ENCODE assay signal across 9 cellular contexts in genomic region chr11:46278387-46279173, GRCh38. TPM values are rescaled to one million over a fixed set of nuclear protein-coding genes. Genes with fewer than 3 reads are reported as not detected.
A peak's percentile ranks its signal among the peaks of the same experiment; 100 is the strongest.
DNase-seq lines count a peak whose midpoint lies in the region; ATAC-seq, FAIRE-seq and TF ChIP-seq lines count a peak whose summit lies in the region.
"Had no signal": no experiment of that assay in that cellular context is flagged by ENCODE, and none has a peak within 500 bp of the region (broad histone marks: within the 10 kb centered on the region; RNA-seq: fewer than 3 reads in every experiment).

No MANE protein-coding gene starts in this region.

- TF ChIP-seq POLR2A in A549 (IDR thresholded peaks at IDR 0.05; ENCODE audit: low read length), result no peak
- no peak for TF ChIP-seq POLR2A in H54 (IDR thresholded peaks at IDR 0.05; ENCODE audit: low read depth, low read length)
- no peak for TF ChIP-seq POLR2A in gastroesophageal sphincter (IDR thresholded peaks at IDR 0.05)
- TF ChIP-seq POLR2A in prostate gland (IDR thresholded peaks at IDR 0.05), result no peak

- H3K27ac ChIP-seq in A549 (peak overlapping the region in 1 of 2 experiments; percentile 79; a peak in 3 of 6 replicates), gastroesophageal sphincter (peak overlapping the region in 3 of 4 donors; percentile 31 to 80 (median 67)), prostate gland (peak overlapping the region; percentile 80 to 85)

- TF ChIP-seq CTCF in A549 (IDR thresholded peaks at IDR 0.05), result peak; percentile 41
- TF ChIP-seq CTCF in gastroesophageal sphincter (IDR thresholded peaks at IDR 0.05), result peak in 3 of 4 experiments; percentile 26 to 57 (median 28)
- TF ChIP-seq CTCF in prostate gland (IDR thresholded peaks at IDR 0.05), result peak; percentile 56 to 81 (median 64)

- no peaks in the 10 kb centered on the region for H3K36me3 Mint-ChIP-seq in activated CD8-positive, alpha-beta T cell treated with anti-CD3 and anti-CD28 coated beads, Interleukin-2, amount 10 ng/mL, durations not matched to agents 7 days and 5 days (ENCODE audit: low read depth)

- no peaks in the 10 kb centered on the region for H3K9me3 ChIP-seq in A549
- no peaks in the 10 kb centered on the region for H3K9me3 ChIP-seq in gastroesophageal sphincter
- H3K9me3 ChIP-seq in prostate gland, result no peaks in the 10 kb centered on the region

- H3K27me3 Mint-ChIP-seq in activated CD8-positive, alpha-beta T cell treated with anti-CD3 and anti-CD28 coated beads, Interleukin-2, amount 10 ng/mL, durations not matched to agents 7 days and 5 days (ENCODE audit: low read depth), result peaks cover 40% of the 10 kb centered on the region

- TF ChIP-seq EP300 in A549 (IDR thresholded peaks at IDR 0.05) (no peak), gastroesophageal sphincter (IDR thresholded peaks at IDR 0.05) (no peak)

- peak; percentile 17 to 19; a peak in 2 of 5 replicates for TF ChIP-seq RAD21 in A549 (conservative IDR thresholded peaks at IDR 0.05 in 1 of 2, IDR thresholded peaks at IDR 0.05 in 1 of 2)

- 66% methylated on average over 18 of the region's 24 CpGs for WGBS in A549 (ENCODE audit: missing lambda C conversion rate)
- 26 to 32% methylated on average over 3 of the region's 24 CpGs for WGBS in gastroesophageal sphincter (ENCODE audit: low coverage in 1 of 2), 2 donors
- 16% methylated on average over 16 of the region's 24 CpGs for WGBS in prostate gland

- peak; percentile 49 to 75; a peak in 5 of 6 replicates for ATAC-seq in A549
- ATAC-seq in activated CD8-positive, alpha-beta T cell treated with anti-CD3 and anti-CD28 coated beads, Interleukin-2, amount 10 ng/mL, durations not matched to agents 7 days and 5 days, result no peak
- ATAC-seq in gastroesophageal sphincter, result no peak
- no peak for ATAC-seq in GM19023 (IDR thresholded peaks at IDR 0.05; ENCODE audit: unreplicated experiment)
- ATAC-seq in HG03175 (IDR thresholded peaks at IDR 0.05; ENCODE audit: unreplicated experiment), result no peak
- ATAC-seq in GM19455 (IDR thresholded peaks at IDR 0.05; ENCODE audit: unreplicated experiment), result no peak

- DNase-seq in A549 (ENCODE audit: low read depth in 1 of 2, low spot score in 1 of 2) (no peak), H54 (ENCODE audit: insufficient read length, low spot score) (peak; percentile 82), prostate gland (ENCODE audit: low spot score) (peak; percentile 71)
- peak; percentile 27 for DNase-seq in activated CD8-positive, alpha-beta T cell treated with anti-CD3 and anti-CD28 coated beads, Interleukin-2, amount 10 ng/mL, durations not matched to agents 7 days and 5 days

- no peak overlapping the region for H3K27ac Mint-ChIP-seq in activated CD8-positive, alpha-beta T cell treated with anti-CD3 and anti-CD28 coated beads, Interleukin-2, amount 10 ng/mL, durations not matched to agents 7 days and 5 days

- no peaks in the 10 kb centered on the region for H3K9me3 Mint-ChIP-seq in activated CD8-positive, alpha-beta T cell treated with anti-CD3 and anti-CD28 coated beads, Interleukin-2, amount 10 ng/mL, durations not matched to agents 7 days and 5 days (ENCODE audit: insufficient read depth)

- H3K27me3 ChIP-seq in gastroesophageal sphincter (peaks cover 62% of the 10 kb centered on the region), prostate gland (replicated peaks; ENCODE audit: insufficient read depth) (no peaks in the 10 kb centered on the region)

- CTCF ChIA-PET in A549 (lab: Yijun Ruan, JAX), result interaction anchor here (0.5 to 5.9 kb wide), 21 partner anchors 9 to 339 kb away, joined by 3 to 64 read pairs (median 4); partner anchors contain the start of gene ATG13
- CTCF ChIA-PET in activated CD8-positive, alpha-beta T cell treated with anti-CD3 and anti-CD28 coated beads, Interleukin-2, amount 10 ng/mL, durations not matched to agents 7 days and 5 days (lab: Charles Lee), result interaction anchor here (1.6 to 6.4 kb wide), 2 partner anchors 30 to 39 kb away, joined by 6 to 29 read pairs; no protein-coding TSS in a partner anchor

- peak overlapping the region; percentile 53 for H3K4me3 ChIP-seq in A549
- H3K4me3 ChIP-seq in gastroesophageal sphincter, result peak overlapping the region; percentile 11 to 64
- H3K4me3 ChIP-seq in prostate gland, result peak overlapping the region; percentile 67 to 82

- POLR2A ChIA-PET in A549 (lab: Yijun Ruan, JAX), result interaction anchor here (1.6 to 3.5 kb wide), 2 partner anchors 14 to 35 kb away, joined by 3 to 15 read pairs; no protein-coding TSS in a partner anchor
- POLR2A ChIA-PET in activated CD8-positive, alpha-beta T cell treated with anti-CD3 and anti-CD28 coated beads, Interleukin-2, amount 10 ng/mL, durations not matched to agents 7 days and 5 days (lab: Charles Lee), result interaction anchor here (0.6 kb wide), 1 partner anchor 52 kb away, joined by 3 read pairs; no protein-coding TSS in a partner anchor

- H3K4me2 ChIP-seq in A549, result peak overlapping the region; percentile 99

- H3K4me1 Mint-ChIP-seq in activated CD8-positive, alpha-beta T cell treated with anti-CD3 and anti-CD28 coated beads, Interleukin-2, amount 10 ng/mL, durations not matched to agents 7 days and 5 days (ENCODE audit: low read depth), result no peaks in the 10 kb centered on the region

- FAIRE-seq in A549 (lab: Jason Lieb, UNC), result no peak
- no peak for FAIRE-seq in H54 (lab: Jason Lieb, UNC)
- FAIRE-seq: colon had no signal

- intact Hi-C loops in prostate gland (cut with DNase I), result loop anchor here (2.0 to 5.0 kb wide), 2 partner anchors 16 to 36 kb away; no protein-coding TSS in a partner anchor

- H3K4me3 Mint-ChIP-seq in activated CD8-positive, alpha-beta T cell treated with anti-CD3 and anti-CD28 coated beads, Interleukin-2, amount 10 ng/mL, durations not matched to agents 7 days and 5 days, result no peak overlapping the region

- no peaks in the 10 kb centered on the region for H3K36me3 ChIP-seq in gastroesophageal sphincter
- H3K36me3 ChIP-seq in prostate gland, result no peaks in the 10 kb centered on the region

- peaks cover 43% of the 10 kb centered on the region for H3K4me1 ChIP-seq in A549
- H3K4me1 ChIP-seq in gastroesophageal sphincter, result peaks cover 0 to 62% (median 35%) of the 10 kb centered on the region in 3 donors
- H3K4me1 ChIP-seq in prostate gland (replicated peaks), result peaks cover 37% of the 10 kb centered on the region

TF ChIP-seq in A549, 52 proteins besides CTCF, POLR2A, EP300 and RAD21:
- TF ChIP-seq JUNB (IDR thresholded peaks at IDR 0.05) (no peak), SMC3 (IDR thresholded peaks at IDR 0.05) (peak; percentile 34; the same call in 2 of the 3 replicates)

RNA-seq across cellular contexts. Expression of gene CREB3L1, which starts 1.1 kb away (rescaled TPM):
- 0.48 and 0.61 TPM in 2 replicates for polyA plus RNA-seq in A549 (2011; rRNA removed)
- 0.24 and 0.45 TPM in 2 replicates for polyA plus RNA-seq in A549 (2012; cell fraction: cytosol; rRNA removed)
- polyA plus RNA-seq in A549 (2012; cell fraction: nucleus; rRNA removed), result 0.56 and 0.86 TPM in 2 replicates
- polyA plus RNA-seq in A549 (2017; fragmentation: RNase III; extraction: RNeasy Plus Mini Kit Qiagen cat#74134 plus additional on column Dnase treatment), result 2.1 to 2.7 TPM (median 2.3 TPM) in 3 replicates
- polyA minus RNA-seq in A549 (2011; rRNA and poly(A)+ RNA removed), result 1.3 and 1.7 TPM in 2 replicates
- not detected for total RNA-seq in activated CD8-positive, alpha-beta T cell treated with anti-CD3 and anti-CD28 coated beads, Interleukin-2, amount 10 ng/mL, durations not matched to agents 7 days and 5 days
- total RNA-seq in gastroesophageal sphincter, result 1 to 10 TPM in 3 of 4 donors, under 1 TPM in 1; 0.81 to 5.2 (median 1.7) TPM
- 10 to 100 TPM; 41.0 to 47.0 TPM for total RNA-seq in prostate gland

Comparison
In these comparisons a context has a peak if more than half of its experiments do, and no peak if none do; other contexts are left out.
1. ATAC-seq: peak in A549 (2 of 2); none in activated CD8-positive, alpha-beta T cell treated with anti-CD3 and anti-CD28 coated beads, Interleukin-2, amount 10 ng/mL, durations not matched to agents 7 days and 5 days (single experiment), gastroesophageal sphincter (single experiment), GM19023 (single experiment), HG03175 (single experiment) and GM19455 (single experiment).
2. DNase-seq: peak in H54 (single experiment), activated CD8-positive, alpha-beta T cell treated with anti-CD3 and anti-CD28 coated beads, Interleukin-2, amount 10 ng/mL, durations not matched to agents 7 days and 5 days (single experiment) and prostate gland (single experiment); none in A549 (0 of 2).
3. RNA of gene CREB3L1, which starts 1.1 kb away (total RNA-seq): 41.0 to 47.0 TPM in prostate gland; 0.81 to 5.2 TPM in gastroesophageal sphincter and not detected in activated CD8-positive, alpha-beta T cell treated with anti-CD3 and anti-CD28 coated beads, Interleukin-2, amount 10 ng/mL, durations not matched to agents 7 days and 5 days; every median in the first group is over 4 times any median in the second.
4. Peak in every context shown above with its lines, with median percentiles within 50 percentile points of each other: H3K4me3 ChIP-seq and CTCF ChIP-seq.